22 cellular contexts compared by ENCODE assay signal in the genomic region with DNA sequence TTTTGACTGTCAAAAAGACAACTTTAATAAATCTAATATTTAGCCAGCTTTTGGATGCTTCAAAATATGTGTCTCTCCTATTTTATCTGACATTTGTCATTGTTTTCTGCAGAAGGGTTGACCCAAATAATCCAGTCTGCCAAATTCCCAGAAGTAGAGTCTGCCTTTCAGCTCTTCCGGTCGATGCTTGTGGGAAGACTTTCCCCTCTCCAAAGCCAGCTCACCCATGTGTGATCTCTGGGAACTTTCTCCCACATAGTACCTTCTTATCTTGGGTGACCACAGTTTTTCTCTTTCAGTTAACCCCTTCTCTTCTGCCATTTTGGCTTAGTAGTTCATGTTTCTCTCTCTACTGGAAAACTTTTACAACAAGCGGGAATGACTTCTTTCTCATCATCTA.
"Had no signal": no experiment of that assay in that cellular context is flagged by ENCODE, and none has a peak within 500 bp of the region (broad histone marks: within the 10 kb centered on the region; RNA-seq: fewer than 3 reads in every experiment).

No MANE protein-coding gene starts in this region.

- H3K9me3 Mint-ChIP-seq: activated naive CD8-positive, alpha-beta T cell treated with anti-CD3 and anti-CD28 coated beads for 36 hours; dendritic cell treated with granulocyte-macrophage colony-stimulating factor and Interleukin-4, amounts not matched to agents 40 ng/mL and 50 ng/mL, for 4 days; natural killer cell treated with Interleukin-12 subunit alpha and Interleukin-12 subunit beta and Interleukin-15 and Interleukin-18, amount 100 ng/mL, for 72 hours; T-helper 2 cell treated with Interferon-gamma antibody and Interleukin-4, amounts not matched to agents 5 μg/mL and 100 μg/mL, for 36 hours had no signal

- H2AFZ ChIP-seq: parathyroid adenoma had no signal

- DNase-seq: activated CD4-positive, alpha-beta T cell treated with anti-CD3 and anti-CD28 coated beads for 36 hours; activated CD4-positive, alpha-beta T cell treated with anti-CD3 and anti-CD28 coated beads, Interleukin-2, amount 50 U/mL, for 48 hours; activated naive CD8-positive, alpha-beta T cell treated with anti-CD3 and anti-CD28 coated beads for 36 hours; effector memory CD4-positive, alpha-beta T cell; esophagus squamous epithelium; foreskin melanocyte; glutamatergic neuron; hippocampal formation; left cardiac atrium; right lobe of liver; stimulated activated CD4-positive, alpha-beta T cell treated with anti-CD3 and anti-CD28 coated beads, Interleukin-4, amount 100 ng/mL, for 24 hours; upper lobe of left lung had no signal

- H3K9me3 ChIP-seq: esophagus squamous epithelium, neutrophil, thoracic aorta, upper lobe of left lung had no signal

- H3K79me2 ChIP-seq: parathyroid adenoma had no signal

- H3K36me3 Mint-ChIP-seq: activated naive CD8-positive, alpha-beta T cell treated with anti-CD3 and anti-CD28 coated beads for 36 hours; mesothelial cell of epicardium; natural killer cell treated with Interleukin-12 subunit alpha and Interleukin-12 subunit beta and Interleukin-15 and Interleukin-18, amount 100 ng/mL, for 72 hours; stimulated activated memory B cell treated with anti-CD40 and anti-IgM and Interleukin-4, amounts not matched to agents 10 μg/mL and 1 μg/mL and 100 μg/mL, for 72 hours; WTC11 had no signal

- H3K9ac ChIP-seq: parathyroid adenoma had no signal

- H3K36me3 ChIP-seq: esophagus squamous epithelium, neutrophil, right lobe of liver, thoracic aorta, upper lobe of left lung had no signal

- H3K27me3 ChIP-seq: esophagus squamous epithelium, upper lobe of left lung had no signal

- H3K4me1 Mint-ChIP-seq: activated CD4-positive, alpha-beta T cell treated with anti-CD3 and anti-CD28 coated beads for 36 hours; activated naive CD8-positive, alpha-beta T cell treated with anti-CD3 and anti-CD28 coated beads for 36 hours; stimulated activated memory B cell treated with anti-CD40 and anti-IgM and Interleukin-4, amounts not matched to agents 10 μg/mL and 1 μg/mL and 100 μg/mL, for 72 hours; WTC11 had no signal

- H3K27ac ChIP-seq: esophagus squamous epithelium, neutrophil, parathyroid adenoma, right lobe of liver, thoracic aorta, upper lobe of left lung had no signal

- H3K4me3 ChIP-seq: esophagus squamous epithelium, lung, right lobe of liver, thoracic aorta, upper lobe of left lung had no signal

- H3K4me3 Mint-ChIP-seq: activated CD4-positive, alpha-beta T cell treated with anti-CD3 and anti-CD28 coated beads for 36 hours; activated naive CD8-positive, alpha-beta T cell treated with anti-CD3 and anti-CD28 coated beads for 36 hours; dendritic cell treated with granulocyte-macrophage colony-stimulating factor and Interleukin-4, amounts not matched to agents 40 ng/mL and 50 ng/mL, for 4 days; mesothelial cell of epicardium; natural killer cell treated with Interleukin-12 subunit alpha and Interleukin-12 subunit beta and Interleukin-15 and Interleukin-18, amount 100 ng/mL, for 72 hours; stimulated activated memory B cell treated with anti-CD40 and anti-IgM and Interleukin-4, amounts not matched to agents 10 μg/mL and 1 μg/mL and 100 μg/mL, for 72 hours; T-helper 2 cell treated with Interferon-gamma antibody and Interleukin-4, amounts not matched to agents 5 μg/mL and 100 μg/mL, for 36 hours; WTC11 had no signal

- H3K4me1 ChIP-seq: parathyroid adenoma, right lobe of liver had no signal

- H3K27ac Mint-ChIP-seq: activated CD4-positive, alpha-beta T cell treated with anti-CD3 and anti-CD28 coated beads for 36 hours; activated naive CD8-positive, alpha-beta T cell treated with anti-CD3 and anti-CD28 coated beads for 36 hours; dendritic cell treated with granulocyte-macrophage colony-stimulating factor and Interleukin-4, amounts not matched to agents 40 ng/mL and 50 ng/mL, for 4 days; mesothelial cell of epicardium; natural killer cell treated with Interleukin-12 subunit alpha and Interleukin-12 subunit beta and Interleukin-15 and Interleukin-18, amount 100 ng/mL, for 72 hours; stimulated activated memory B cell treated with anti-CD40 and anti-IgM and Interleukin-4, amounts not matched to agents 10 μg/mL and 1 μg/mL and 100 μg/mL, for 72 hours; T-helper 2 cell treated with Interferon-gamma antibody and Interleukin-4, amounts not matched to agents 5 μg/mL and 100 μg/mL, for 36 hours; WTC11 had no signal
